ENCODE assay signal across 9 cellular contexts in genomic region chr10:124827474-124827873, GRCh38. TPM values are rescaled to one million over a fixed set of nuclear protein-coding genes. Genes with fewer than 3 reads are reported as not detected.
A peak's percentile ranks its signal among the peaks of the same experiment; 100 is the strongest.
DNase-seq lines count a peak whose midpoint lies in the region; ATAC-seq, FAIRE-seq and TF ChIP-seq lines count a peak whose summit lies in the region.
"Had no signal": no experiment of that assay in that cellular context is flagged by ENCODE, and none has a peak within 500 bp of the region (broad histone marks: within the 10 kb centered on the region; RNA-seq: fewer than 3 reads in every experiment).

No MANE protein-coding gene starts in this region.

- no peaks in the 10 kb centered on the region for H4K20me1 ChIP-seq in HepG2 (ENCODE audit: insufficient read depth, low read length)

- no peak for TF ChIP-seq EP300 in HepG2 (IDR thresholded peaks at IDR 0.05; ENCODE audit: low read depth in 2 of 2, low read length in 2 of 2)
- TF ChIP-seq EP300 in HepG2 (CRISPR knock-in tag; IDR thresholded peaks at IDR 0.05; ENCODE audit: borderline replicate concordance), result no peak

- no peak overlapping the region for H3K9ac ChIP-seq in HepG2 (ENCODE audit: insufficient read depth, low read depth, low read length)

- H2AFZ ChIP-seq in HepG2 (ENCODE audit: low read length), result no peak overlapping the region

- no peaks in the 10 kb centered on the region for H3K9me3 ChIP-seq in HepG2 (ENCODE audit: low read length)
- no peaks in the 10 kb centered on the region for H3K9me3 ChIP-seq in vagina

- TF ChIP-seq RAD21 in HepG2 (CRISPR knock-in tag; IDR thresholded peaks at IDR 0.05), result no peak

- peaks cover 10 to 46% of the 10 kb centered on the region in 2 experiments for H3K36me3 ChIP-seq in HepG2 (replicated peaks in 1 of 2; ENCODE audit: control insufficient read depth in 1 of 2, insufficient read depth in 2 of 2, low read length in 2 of 2)
- peaks cover 0 to 53% of the 10 kb centered on the region in 2 donors for H3K36me3 ChIP-seq in vagina

- peak; percentile 79 for TF ChIP-seq CTCF in C4-2B (conservative IDR thresholded peaks at IDR 0.05)
- peak; percentile 49 for TF ChIP-seq CTCF in astrocyte of the spinal cord (IDR thresholded peaks at IDR 0.05; ENCODE audit: low read depth, low read length)
- TF ChIP-seq CTCF in HepG2 (CRISPR knock-in tag; IDR thresholded peaks at IDR 0.05), result no peak
- TF ChIP-seq CTCF in vagina (IDR thresholded peaks at IDR 0.05), result peak in 1 of 3 experiments; percentile 21

- FAIRE-seq in HepG2 (lab: Jason Lieb, UNC), result no peak

- POLR2A ChIA-PET in HepG2 (lab: Yijun Ruan, JAX), result no interaction called here

- DNase-seq in HCEC 1CT (peak; percentile 13), astrocyte of the spinal cord (ENCODE audit: low read depth, low spot score) (peak; percentile 22), HepG2 (ENCODE audit: low spot score) (peak; percentile 5), NCI-H748 (lab: John Stamatoyannopoulos, UW; ENCODE audit: unreplicated experiment) (no peak), vagina (ENCODE audit: extremely low spot score in 2 of 2) (no peak), NOMO-1 treated with dmso at 0.1 percent for 144 hours (lab: John Stamatoyannopoulos, UW; ENCODE audit: unreplicated experiment) (no peak), amygdala (lab: John Stamatoyannopoulos, UW) (no peak)

- ATAC-seq in HepG2, result no peak

- H3K4me1 ChIP-seq in HepG2 (ENCODE audit: insufficient read depth, low read length) (no peaks in the 10 kb centered on the region), vagina (no peaks in the 10 kb centered on the region)

- no TSS peak for BruUV-seq in HepG2 (replicated peaks; lab: Mats Ljungman, UMichigan)

- intact Hi-C loops in HepG2 (cut with micrococcal nuclease; ENCODE audit: unreplicated experiment), result no loop called here
- intact Hi-C loops in vagina (cut with DNase I), result loop anchor here (10.0 kb wide), 1 partner anchor 293 kb away; no protein-coding TSS in a partner anchor

- H3K27me3 ChIP-seq in HepG2 (ENCODE audit: control insufficient read depth in 1 of 2, insufficient read depth in 2 of 2, low read length in 2 of 2) (no peaks in the 10 kb centered on the region), vagina (no peaks in the 10 kb centered on the region)

- in situ Hi-C loops in astrocyte of the spinal cord (cut with HindIII; ENCODE audit: low sequenced_read_pairs) (no loop called here), HepG2 (cut with HindIII; ENCODE audit: extremely low pct_ligation_motif_present, low pct_unique_long_range_greater_than_20kb) (no loop called here)

- CTCF ChIA-PET in HepG2 (lab: Yijun Ruan, JAX; ENCODE audit: low intra/inter-chr PET ratio, low total read pairs), result interaction anchor here (0.6 kb wide), 2 partner anchors 99 to 297 kb away, joined by 3 read pairs; no protein-coding TSS in a partner anchor

- 88% methylated on average over 3 of the region's 3 CpGs for WGBS in HepG2 (ENCODE audit: low lambda C conversion rate)

- no peaks in the 10 kb centered on the region for H3K79me2 ChIP-seq in HepG2 (ENCODE audit: insufficient read depth, low read length)

- TF ChIP-seq POLR2A in HepG2 (IDR thresholded peaks at IDR 0.05; ENCODE audit: insufficient read depth in 1 of 2, low read depth in 2 of 2, low read length in 2 of 2), result no peak
- TF ChIP-seq POLR2A in vagina (IDR thresholded peaks at IDR 0.05), result no peak

- H3K4me2 ChIP-seq in HepG2 (ENCODE audit: low read depth, low read length), result no peak overlapping the region

- H3K4me3 ChIP-seq in astrocyte of the spinal cord (ENCODE audit: low read depth, low read length) (no peak overlapping the region), HepG2 (replicated peaks in 1 of 3; ENCODE audit: insufficient read depth in 1 of 3, low read depth in 2 of 3, low read length in 3 of 3) (no peak overlapping the region), vagina (no peak overlapping the region)

- H3K27ac ChIP-seq in C4-2B (no peak overlapping the region), HepG2 (ENCODE audit: extremely low read length, insufficient read depth, low read length) (no peak overlapping the region), vagina (no peak overlapping the region)
- H3K27ac ChIP-seq: HL-60 had no signal

TF ChIP-seq in HepG2, 621 proteins besides CTCF, POLR2A, EP300 and RAD21:
- peak; percentile 8; the same call in 1 of the 2 replicates for TF ChIP-seq STAG1 (CRISPR knock-in tag; IDR thresholded peaks at IDR 0.05)
- TF ChIP-seq, protein P1, sequence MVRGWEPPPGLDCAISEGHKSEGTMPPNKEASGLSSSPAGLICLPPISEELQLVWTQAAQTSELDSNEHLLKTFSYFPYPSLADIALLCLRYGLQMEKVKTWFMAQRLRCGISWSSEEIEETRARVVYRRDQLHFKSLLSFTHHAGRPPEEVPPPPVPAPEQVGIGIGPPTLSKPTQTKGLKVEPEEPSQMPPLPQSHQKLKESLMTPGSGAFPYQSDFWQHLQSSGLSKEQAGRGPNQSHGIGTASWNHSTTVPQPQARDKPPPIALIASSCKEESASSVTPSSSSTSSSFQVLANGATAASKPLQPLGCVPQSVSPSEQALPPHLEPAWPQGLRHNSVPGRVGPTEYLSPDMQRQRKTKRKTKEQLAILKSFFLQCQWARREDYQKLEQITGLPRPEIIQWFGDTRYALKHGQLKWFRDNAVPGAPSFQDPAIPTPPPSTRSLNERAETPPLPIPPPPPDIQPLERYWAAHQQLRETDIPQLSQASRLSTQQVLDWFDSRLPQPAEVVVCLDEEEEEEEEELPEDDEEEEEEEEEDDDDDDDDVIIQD (CRISPR knock-in tag; IDR thresholded peaks at IDR 0.05; ENCODE audit: low read depth), result 0 out of 2 replicates have a peak, but pooled peaks have one; percentile 19
- TF ChIP-seq TSC22D2 (CRISPR knock-in tag; IDR thresholded peaks at IDR 0.05; ENCODE audit: borderline replicate concordance), result no peak
- TF ChIP-seq SMC3 (IDR thresholded peaks at IDR 0.05; ENCODE audit: low read length), result peak; percentile 23; the same call in 1 of the 2 replicates
- TF ChIP-seq ZNF746 (CRISPR knock-in tag; IDR thresholded peaks at IDR 0.05), result no peak
- TF ChIP-seq ZNF362 (CRISPR knock-in tag; IDR thresholded peaks at IDR 0.05; ENCODE audit: borderline replicate concordance), result peak; percentile 13; the same call in 1 of the 2 replicates

RNA-seq across cellular contexts. Expression of gene ABRAXAS2, which starts 25.9 kb away (rescaled TPM):
- total RNA-seq in HepG2 (2016; rRNA removed; fragmentation: Illumina TruSeq; extraction: Trizol) (14.2 and 20.2 TPM in 2 replicates), vagina (9.3 TPM)
- 4.0 TPM in 2 replicates for total RNA-seq in HepG2 (2016; cell fraction: cytosol; rRNA removed; fragmentation: Illumina TruSeq; extraction: Trizol; ENCODE audit: low read depth)
- 13.6 and 20.1 TPM in 2 replicates for total RNA-seq in HepG2 (2016; cell fraction: insoluble cytoplasmic fraction; rRNA removed; fragmentation: Illumina TruSeq; extraction: Trizol)
- total RNA-seq in HepG2 (2016; cell fraction: membrane; rRNA removed; fragmentation: Illumina TruSeq; extraction: Trizol), result 10.2 and 12.0 TPM in 2 replicates
- total RNA-seq in HepG2 (2016; cell fraction: nucleus; rRNA removed; fragmentation: Illumina TruSeq; extraction: Trizol), result 10.1 and 10.6 TPM in 2 replicates
- polyA plus RNA-seq in HepG2 (2011; rRNA removed), result 6.6 and 8.0 TPM in 2 replicates
- polyA plus RNA-seq in HepG2 (2011; cell fraction: cytosol; rRNA removed), result 3.8 and 5.8 TPM in 2 replicates
- 5.0 and 6.3 TPM in 2 replicates for polyA plus RNA-seq in HepG2 (2011; cell fraction: nucleus; rRNA removed)
- polyA plus RNA-seq in HepG2 (2012), result 9.4 and 10.4 TPM in 2 replicates
- polyA plus RNA-seq in HepG2 (2016; cell fraction: cytosol; fragmentation: Illumina TruSeq; extraction: Trizol; ENCODE audit: low read depth), result 1.4 and 1.5 TPM in 2 replicates
- polyA plus RNA-seq in HepG2 (2016; cell fraction: insoluble cytoplasmic fraction; fragmentation: Illumina TruSeq; extraction: Trizol; ENCODE audit: low read depth), result 19.0 and 19.5 TPM in 2 replicates
- polyA plus RNA-seq in HepG2 (2016; cell fraction: membrane; fragmentation: Illumina TruSeq; extraction: Trizol; ENCODE audit: low read depth), result 3.7 and 4.0 TPM in 2 replicates
- polyA plus RNA-seq in HepG2 (2016; cell fraction: nucleus; fragmentation: Illumina TruSeq; extraction: Trizol; ENCODE audit: insufficient read depth, low read depth), result 17.7 and 19.9 TPM in 2 replicates
- 4.7 and 9.8 TPM in 2 replicates for polyA minus RNA-seq in HepG2 (2011; rRNA and poly(A)+ RNA removed; ENCODE audit: low replicate concordance)
- polyA minus RNA-seq in HepG2 (2011; cell fraction: cytosol; rRNA and poly(A)+ RNA removed), result 8.4 and 9.8 TPM in 2 replicates
- polyA minus RNA-seq in HepG2 (2011; cell fraction: nucleus; rRNA and poly(A)+ RNA removed), result 8.8 and 9.0 TPM in 2 replicates

RNA-seq across cellular contexts. Expression of gene EEF1AKMT2, which starts 35.8 kb away (rescaled TPM):
- 19.3 and 24.1 TPM in 2 replicates for total RNA-seq in HepG2 (2016; rRNA removed; fragmentation: Illumina TruSeq; extraction: Trizol)
- 7.6 and 9.0 TPM in 2 replicates for total RNA-seq in HepG2 (2016; cell fraction: cytosol; rRNA removed; fragmentation: Illumina TruSeq; extraction: Trizol; ENCODE audit: low read depth)
- 19.7 and 24.1 TPM in 2 replicates for total RNA-seq in HepG2 (2016; cell fraction: insoluble cytoplasmic fraction; rRNA removed; fragmentation: Illumina TruSeq; extraction: Trizol)
- 14.7 and 16.5 TPM in 2 replicates for total RNA-seq in HepG2 (2016; cell fraction: membrane; rRNA removed; fragmentation: Illumina TruSeq; extraction: Trizol)
- 19.2 and 19.6 TPM in 2 replicates for total RNA-seq in HepG2 (2016; cell fraction: nucleus; rRNA removed; fragmentation: Illumina TruSeq; extraction: Trizol)
- 8.6 and 11.3 TPM in 2 replicates for polyA plus RNA-seq in HepG2 (2011; rRNA removed)
- 3.8 and 6.6 TPM in 2 replicates for polyA plus RNA-seq in HepG2 (2011; cell fraction: cytosol; rRNA removed)
- polyA plus RNA-seq in HepG2 (2011; cell fraction: nucleus; rRNA removed), result 5.5 and 6.0 TPM in 2 replicates
- polyA plus RNA-seq in HepG2 (2012), result 8.0 and 12.7 TPM in 2 replicates
- 6.0 and 7.6 TPM in 2 replicates for polyA plus RNA-seq in HepG2 (2016; cell fraction: cytosol; fragmentation: Illumina TruSeq; extraction: Trizol; ENCODE audit: low read depth)
- 20.8 and 22.1 TPM in 2 replicates for polyA plus RNA-seq in HepG2 (2016; cell fraction: insoluble cytoplasmic fraction; fragmentation: Illumina TruSeq; extraction: Trizol; ENCODE audit: low read depth)
- 9.4 and 10.8 TPM in 2 replicates for polyA plus RNA-seq in HepG2 (2016; cell fraction: membrane; fragmentation: Illumina TruSeq; extraction: Trizol; ENCODE audit: low read depth)
- 22.3 and 25.2 TPM in 2 replicates for polyA plus RNA-seq in HepG2 (2016; cell fraction: nucleus; fragmentation: Illumina TruSeq; extraction: Trizol; ENCODE audit: insufficient read depth, low read depth)
- polyA minus RNA-seq in HepG2 (2011; rRNA and poly(A)+ RNA removed; ENCODE audit: low replicate concordance), result 4.6 and 19.2 TPM in 2 replicates
- 7.5 and 7.6 TPM in 2 replicates for polyA minus RNA-seq in HepG2 (2011; cell fraction: cytosol; rRNA and poly(A)+ RNA removed)
- polyA minus RNA-seq in HepG2 (2011; cell fraction: nucleus; rRNA and poly(A)+ RNA removed), result 19.4 and 22.7 TPM in 2 replicates
- 17.9 TPM for total RNA-seq in vagina

Comparison
In these comparisons a context has a peak if more than half of its experiments do, and no peak if none do; other contexts are left out.
1. DNase-seq: peak in HCEC 1CT (single experiment), astrocyte of the spinal cord (single experiment) and HepG2 (single experiment); none in NCI-H748 (single experiment), vagina (0 of 2), NOMO-1 treated with dmso at 0.1 percent for 144 hours (single experiment) and amygdala (0 of 56).